Comparison of ENCODE assay signal across 14 cellular contexts in the genomic region with DNA sequence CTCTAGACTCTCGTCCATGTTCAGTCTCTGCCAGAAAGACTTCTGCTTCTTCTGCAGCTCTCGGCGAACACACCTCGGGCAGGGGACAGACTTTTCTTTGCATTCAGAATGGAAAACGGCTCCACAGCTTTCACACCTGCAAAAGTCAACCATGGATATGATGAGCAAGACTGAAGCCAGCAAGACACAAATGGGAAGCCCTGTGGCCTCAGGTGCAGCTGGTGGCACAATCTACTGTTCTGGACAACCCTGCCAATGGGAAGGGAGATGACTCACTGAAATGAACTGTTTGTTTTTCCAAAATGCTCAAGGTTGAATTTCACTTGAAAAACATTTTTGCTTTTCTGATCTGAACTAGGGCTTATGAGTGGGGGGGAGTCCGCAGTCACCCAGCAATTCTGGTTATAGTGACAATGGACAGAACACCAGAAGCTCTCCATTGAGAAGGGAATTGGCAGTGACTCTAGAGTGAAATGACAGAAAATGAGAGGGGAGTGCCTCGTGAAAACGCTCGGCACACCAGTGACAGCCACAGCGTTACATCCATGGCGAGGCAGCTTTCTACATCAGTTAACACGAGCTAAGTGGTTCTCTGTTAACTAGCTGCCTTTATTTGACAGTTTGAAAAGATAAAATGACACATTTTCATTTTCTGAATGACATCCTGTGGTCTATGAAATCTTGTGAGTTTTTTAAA.
DNase-seq lines count a peak whose midpoint lies in the region; ATAC-seq lines count a peak whose summit lies in the region.
"Had no signal": no experiment of that assay in that cellular context is flagged by ENCODE, and none has a peak within 500 bp of the region (broad histone marks: within the 10 kb centered on the region; RNA-seq: fewer than 3 reads in every experiment).

No MANE protein-coding gene starts in this region.

- no peaks in the 10 kb centered on the region for H3K9me3 ChIP-seq in muscle layer of duodenum (ENCODE audit: control insufficient read depth in 1 of 2, low read length in 2 of 2)
- H3K9me3 ChIP-seq: ascending aorta had no signal

- H3K4me3 ChIP-seq in muscle layer of duodenum (ENCODE audit: low read depth in 1 of 2, low read length in 2 of 2) = no peak overlapping the region
- H3K4me3 ChIP-seq: ascending aorta had no signal

- peaks cover 7 to 40% of the 10 kb centered on the region in 2 donors for H3K4me1 ChIP-seq in muscle layer of duodenum (ENCODE audit: control insufficient read depth in 1 of 2, insufficient read depth in 2 of 2, low read length in 2 of 2)

- no peak for ATAC-seq in HG02884 (IDR thresholded peaks at IDR 0.05; ENCODE audit: unreplicated experiment)

- peaks cover 3 to 8% of the 10 kb centered on the region in 2 donors for H3K36me3 ChIP-seq in muscle layer of duodenum (ENCODE audit: control insufficient read depth in 1 of 2, insufficient read depth in 2 of 2, low read length in 2 of 2)

- DNase-seq in COLO668 (lab: John Stamatoyannopoulos, UW; ENCODE audit: unreplicated experiment) = peak; percentile 68
- DNase-seq in NCI-H2227 treated with DMSO at 0.1 percent for 48 hours (lab: John Stamatoyannopoulos, UW) = peak; percentile 41
- peak; percentile 21 for DNase-seq in ecto neural progenitor cell (ENCODE audit: low spot score)
- DNase-seq in T1000 (lab: John Stamatoyannopoulos, UW) = no peak
- no peak for DNase-seq in NCI-H1092 (lab: John Stamatoyannopoulos, UW)
- DNase-seq in NCI-H1105 (lab: John Stamatoyannopoulos, UW) = no peak
- DNase-seq: activated T-cell treated with anti-CD3 and anti-CD28 coated beads for 4 hours; H7; left cardiac atrium; NCI-H187 treated with DMSO at 0.1 percent for 48 hours; stimulated activated CD4-positive, alpha-beta T cell treated with anti-CD3 and anti-CD28 coated beads, Interleukin-4, amount 100 ng/mL, for 24 hours had no signal

- no peaks in the 10 kb centered on the region for H3K27me3 ChIP-seq in muscle layer of duodenum (ENCODE audit: low read depth, low read length)
- H3K27me3 ChIP-seq: ascending aorta had no signal

- peak overlapping the region; percentile 24 for H3K27ac ChIP-seq in muscle layer of duodenum (ENCODE audit: low read length)
- H3K27ac ChIP-seq: ascending aorta had no signal

Comparison
In these comparisons a context has a peak if more than half of its experiments do, and no peak if none do; other contexts are left out.
1. DNase-seq: peak in COLO668 (single experiment), NCI-H2227 treated with DMSO at 0.1 percent for 48 hours (single experiment) and ecto neural progenitor cell (single experiment); none in T1000 (single experiment), NCI-H1092 (single experiment) and NCI-H1105 (single experiment).